ENCODE assay signal across 12 cellular contexts in the genomic region with DNA sequence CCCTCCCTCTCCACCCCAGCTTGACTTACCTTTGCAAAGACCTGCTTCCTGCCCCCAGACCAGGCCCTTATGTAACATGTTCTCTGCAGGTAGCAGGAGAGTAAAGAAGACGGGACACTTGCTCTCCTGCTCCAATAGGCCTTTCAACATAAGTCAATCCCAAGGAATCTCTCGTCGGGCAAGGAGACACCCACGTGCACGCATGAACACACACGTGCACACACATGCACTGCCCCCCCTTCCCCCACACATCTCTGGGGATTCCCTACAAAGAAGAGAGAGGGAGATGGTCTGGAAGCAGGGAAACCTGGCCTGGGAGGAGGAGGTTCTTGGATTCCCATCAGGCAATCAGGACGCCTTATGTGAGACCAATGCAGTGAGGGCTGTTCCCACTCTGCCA. TPM values are rescaled to one million over a fixed set of nuclear protein-coding genes. Genes with fewer than 3 reads are reported as not detected.
"Had no signal": no experiment of that assay in that cellular context is flagged by ENCODE, and none has a peak within 500 bp of the region (broad histone marks: within the 10 kb centered on the region; RNA-seq: fewer than 3 reads in every experiment).

No MANE protein-coding gene starts in this region.

- H3K4me1 ChIP-seq: HAP-1 had no signal

- H3K9ac ChIP-seq: GM23248 had no signal

- H3K9me3 ChIP-seq: HAP-1 had no signal

- H3K27ac ChIP-seq: GM23248, HL-60 had no signal

- H3K4me3 ChIP-seq: GM23248, HAP-1, K562 had no signal

- H2AFZ ChIP-seq: GM23248 had no signal

- DNase-seq: GM23248, GOT3, H7, HFFc6, IMR-90, KG1 had no signal

- ATAC-seq: HCT116, K562 had no signal

- H3K36me3 ChIP-seq: HAP-1 had no signal

RNA-seq across cellular contexts. Expression of a gene that starts 41.4 kb away (rescaled TPM):
- total RNA-seq: GM23248, H4, H7, HFFc6, HT1080, K562 had no signal
- polyA plus RNA-seq: GM23248, IMR-90, K562 had no signal
